Comparison of ENCODE assay signal across 2 cellular contexts in genomic region chr11:74175923-74176322, GRCh38.
TF ChIP-seq lines count a peak whose summit lies in the region.

No MANE protein-coding gene starts in this region.

TF ChIP-seq in HEK293, 187 proteins besides CTCF, POLR2A, EP300 and RAD21:
- no peak for TF ChIP-seq ZXDB (tag by site-specific recombination; IDR thresholded peaks at IDR 0.05)
- TF ChIP-seq ZNF266 (tag by site-specific recombination; IDR thresholded peaks at IDR 0.05; ENCODE audit: low read depth) = no peak
- peak; percentile 21; the same call in 1 of the 2 replicates for TF ChIP-seq PRDM6 (tag by site-specific recombination; IDR thresholded peaks at IDR 0.05)

TF ChIP-seq in GM12878, 131 proteins besides CTCF, POLR2A, EP300 and RAD21:
- TF ChIP-seq SREBF1 (IDR thresholded peaks at IDR 0.05; ENCODE audit: low read length) (no peak), ZNF592 (IDR thresholded peaks at IDR 0.05) (no peak), ZNF622 (IDR thresholded peaks at IDR 0.05) (no peak), CREM (IDR thresholded peaks at IDR 0.05; ENCODE audit: low read depth) (no peak), ZNF274 (IDR thresholded peaks at IDR 0.05; ENCODE audit: insufficient read depth, insufficient read length) (no peak), NKRF (conservative IDR thresholded peaks at IDR 0.05) (no peak), SMARCA5 (IDR thresholded peaks at IDR 0.05) (no peak), NBN (IDR thresholded peaks at IDR 0.05) (no peak), FOXK2 (IDR thresholded peaks at IDR 0.05) (no peak), SKIL (IDR thresholded peaks at IDR 0.05; ENCODE audit: low read depth, poor library complexity, severe bottlenecking) (no peak), BCL11A (IDR thresholded peaks at IDR 0.05; ENCODE audit: low read depth, low read length) (no peak), E4F1 (IDR thresholded peaks at IDR 0.05; ENCODE audit: borderline replicate concordance, partially characterized antibody) (no peak), ZBTB33 (IDR thresholded peaks at IDR 0.05) (no peak), ZSCAN29 (IDR thresholded peaks at IDR 0.05) (no peak), FOXM1 (IDR thresholded peaks at IDR 0.05; ENCODE audit: low read depth, low read length) (no peak), E2F4 (IDR thresholded peaks at IDR 0.05; ENCODE audit: low read depth, low read length) (no peak), FOS (IDR thresholded peaks at IDR 0.05; ENCODE audit: borderline replicate concordance, extremely low read depth, insufficient read length) (no peak)
